3 cellular contexts compared by ENCODE assay signal in the genomic region with DNA sequence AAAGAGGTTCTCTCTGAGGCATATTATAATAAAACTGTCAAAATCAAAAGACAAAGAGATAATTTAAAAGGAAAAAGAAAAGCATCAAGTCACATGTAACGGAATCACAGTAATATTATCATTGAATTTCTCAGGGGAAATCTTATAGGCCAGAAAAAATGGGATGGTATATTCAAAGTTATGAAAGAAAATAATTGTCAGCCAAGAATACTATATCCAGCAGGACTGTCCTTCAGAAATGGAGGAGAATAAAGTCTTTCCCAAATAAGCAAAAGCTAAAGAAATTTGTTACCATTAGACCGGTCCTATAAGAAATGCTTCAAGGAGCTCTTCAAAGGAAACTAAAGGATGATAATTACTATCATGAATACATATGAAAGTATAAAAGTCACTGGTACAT.
"Had no signal": no experiment of that assay in that cellular context is flagged by ENCODE, and none has a peak within 500 bp of the region (broad histone marks: within the 10 kb centered on the region; RNA-seq: fewer than 3 reads in every experiment).

No MANE protein-coding gene starts in this region.

- H3K4me3 ChIP-seq: GM12878 had no signal

- DNase-seq: GDM1, GF-D8 had no signal
